ENCODE assay signal across 30 cellular contexts in the genomic region with DNA sequence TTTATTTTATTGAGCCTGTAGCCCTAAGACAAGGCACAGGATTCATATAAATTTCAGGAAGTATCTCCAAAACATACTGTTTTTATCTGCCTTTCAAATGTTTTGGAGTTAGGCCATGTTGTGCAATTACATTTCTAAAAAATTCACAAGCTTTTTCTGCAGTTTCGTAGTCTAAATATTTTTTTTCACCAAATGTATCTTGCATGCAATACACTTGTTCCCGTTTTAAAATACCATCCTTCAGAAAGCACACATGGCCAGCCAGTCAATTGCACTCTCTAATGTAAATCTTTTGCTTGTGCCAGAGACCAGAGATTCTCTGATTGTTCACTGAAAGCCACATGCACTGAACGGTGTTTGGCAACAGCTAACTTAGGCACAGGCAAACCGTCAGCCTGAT.
A peak's percentile ranks its signal among the peaks of the same experiment; 100 is the strongest.
DNase-seq lines count a peak whose midpoint lies in the region; ATAC-seq, FAIRE-seq and TF ChIP-seq lines count a peak whose summit lies in the region.
"Had no signal": no experiment of that assay in that cellular context is flagged by ENCODE, and none has a peak within 500 bp of the region (broad histone marks: within the 10 kb centered on the region; RNA-seq: fewer than 3 reads in every experiment).

No MANE protein-coding gene starts in this region.

- H3K4me3 ChIP-seq in adipocyte (ENCODE audit: low read length) (no peak overlapping the region), fibroblast of lung (replicated peaks in 1 of 4; ENCODE audit: control extremely low read depth in 1 of 4, insufficient read depth in 1 of 4, low read depth in 3 of 4, low read length in 4 of 4) (no peak overlapping the region)
- H3K4me3 ChIP-seq: BLaER1 treated with 17β-estradiol and CSF1 and Interleukin-3, amounts not matched to agents 10 nM and 100 nM; dorsolateral prefrontal cortex; smooth muscle cell; upper lobe of right lung had no signal

- H3K9ac ChIP-seq in adipocyte (ENCODE audit: low read length) (no peak overlapping the region), fibroblast of lung (ENCODE audit: insufficient read depth, low read length) (no peak overlapping the region)
- H3K9ac ChIP-seq: BLaER1 treated with 17β-estradiol and CSF1 and Interleukin-3, amounts not matched to agents 10 nM and 100 nM had no signal

- H3K27me3 Mint-ChIP-seq in activated CD4-positive, alpha-beta T cell treated with anti-CD3 and anti-CD28 coated beads, Interleukin-2, amount 10 ng/mL, durations not matched to agents 24 days and 14 days, result peaks cover 13% of the 10 kb centered on the region

- FAIRE-seq in H54 (lab: Jason Lieb, UNC), result no peak

- H3K9me3 ChIP-seq in adipocyte (ENCODE audit: control insufficient read depth, low read length) (no peaks in the 10 kb centered on the region), fibroblast of lung (ENCODE audit: control insufficient read depth, insufficient read depth, low read depth, low read length) (no peaks in the 10 kb centered on the region)
- H3K9me3 ChIP-seq: BLaER1 treated with 17β-estradiol and CSF1 and Interleukin-3, amounts not matched to agents 10 nM and 100 nM; upper lobe of right lung had no signal

- H4K20me1 ChIP-seq in fibroblast of lung (ENCODE audit: control insufficient read depth, extremely low read depth, insufficient read depth, low read length), result no peaks in the 10 kb centered on the region
- H4K20me1 ChIP-seq: BLaER1 treated with 17β-estradiol and CSF1 and Interleukin-3, amounts not matched to agents 10 nM and 100 nM had no signal

- intact Hi-C loops in activated CD4-positive, alpha-beta T cell treated with anti-CD3 and anti-CD28 coated beads, Interleukin-2, amount 10 ng/mL, durations not matched to agents 24 days and 14 days (cut with micrococcal nuclease), result no loop called here

- ATAC-seq in HG03196 (IDR thresholded peaks at IDR 0.05; ENCODE audit: unreplicated experiment), result no peak
- ATAC-seq: activated CD4-positive, alpha-beta T cell treated with anti-CD3 and anti-CD28 coated beads for 36 hours; activated CD8-positive, alpha-beta T cell treated with anti-CD3 and anti-CD28 coated beads, Interleukin-2, amount 10 ng/mL, durations not matched to agents 7 days and 5 days; activated T-helper 17 cell treated with anti-CD3 and anti-CD28 coated beads, Interleukin-2, amount 50 U/mL, for 72 hours; foreskin keratinocyte; Panc1; right cardiac atrium; upper lobe of right lung had no signal

- TF ChIP-seq CTCF in fibroblast of lung (conservative IDR thresholded peaks at IDR 0.05 in 1 of 2, IDR thresholded peaks at IDR 0.05 in 1 of 2; ENCODE audit: low read depth in 1 of 2, low read length in 2 of 2), result no peak

- DNase-seq in SIG-M5 treated with dmso at 0.1 percent for 504 hours (lab: John Stamatoyannopoulos, UW; ENCODE audit: unreplicated experiment) (peak; percentile 16), SIG-M5 (lab: John Stamatoyannopoulos, UW) (no peak), adipocyte (ENCODE audit: low read depth) (peak; percentile 72), fibroblast of lung (ENCODE audit: low read depth in 2 of 2) (peak in 1 of 2 donors; percentile 94), H54 (ENCODE audit: insufficient read length, low spot score) (no peak), inferior parietal cortex (ENCODE audit: extremely low spot score) (no peak)
- no peak for DNase-seq in activated CD4-positive, alpha-beta T cell treated with anti-CD3 and anti-CD28 coated beads, Interleukin-2, amount 10 ng/mL, durations not matched to agents 24 days and 14 days
- DNase-seq: ACHN; activated CD4-positive, alpha-beta T cell treated with anti-CD3 and anti-CD28 coated beads for 36 hours; activated CD8-positive, alpha-beta T cell treated with anti-CD3 and anti-CD28 coated beads, Interleukin-2, amount 10 ng/mL, durations not matched to agents 7 days and 5 days; DMS53; dorsolateral prefrontal cortex; foreskin keratinocyte; head of caudate nucleus; naive B cell; NCI-H1105 treated with DMSO at 0.1 percent for 48 hours; NCI-H2029; NCI-H526 treated with DMSO at 0.1 percent for 48 hours; NK-92 treated with Interleukin-12 subunit alpha and Interleukin-12 subunit beta, amount 100 ng/mL, for 24 hours; right cardiac atrium; SHP77; stimulated activated naive CD4-positive, alpha-beta T cell treated with Interleukin-2 at 50 U/mL for 16 hours; upper lobe of right lung had no signal

- H2AFZ ChIP-seq in fibroblast of lung (ENCODE audit: low read length), result no peak overlapping the region

- peak overlapping the region; percentile 29 for H3K4me2 ChIP-seq in fibroblast of lung (ENCODE audit: extremely low read depth, insufficient read depth, low read length)
- H3K4me2 ChIP-seq: BLaER1 treated with 17β-estradiol and CSF1 and Interleukin-3, amounts not matched to agents 10 nM and 100 nM; smooth muscle cell had no signal

- no peaks in the 10 kb centered on the region for H3K36me3 ChIP-seq in adipocyte (ENCODE audit: control insufficient read depth, insufficient read depth, low read length, severe bottlenecking)
- H3K36me3 ChIP-seq in fibroblast of lung (ENCODE audit: control insufficient read depth, insufficient read depth, low read length), result no peaks in the 10 kb centered on the region
- H3K36me3 ChIP-seq: BLaER1 treated with 17β-estradiol and CSF1 and Interleukin-3, amounts not matched to agents 10 nM and 100 nM; upper lobe of right lung had no signal

- H3K27me3 ChIP-seq in adipocyte (replicated peaks; ENCODE audit: control insufficient read depth, insufficient read depth, low read length) (no peaks in the 10 kb centered on the region), fibroblast of lung (ENCODE audit: control insufficient read depth, insufficient read depth, low read length) (no peaks in the 10 kb centered on the region)
- H3K27me3 ChIP-seq: BLaER1 treated with 17β-estradiol and CSF1 and Interleukin-3, amounts not matched to agents 10 nM and 100 nM; foreskin keratinocyte; upper lobe of right lung had no signal

- H3K4me3 Mint-ChIP-seq in activated CD4-positive, alpha-beta T cell treated with anti-CD3 and anti-CD28 coated beads, Interleukin-2, amount 10 ng/mL, durations not matched to agents 24 days and 14 days, result no peak overlapping the region
- H3K4me3 Mint-ChIP-seq: activated CD4-positive, alpha-beta T cell treated with anti-CD3 and anti-CD28 coated beads for 36 hours; activated CD8-positive, alpha-beta T cell treated with anti-CD3 and anti-CD28 coated beads, Interleukin-2, amount 10 ng/mL, durations not matched to agents 7 days and 5 days; activated naive CD4-positive, alpha-beta T cell treated with anti-CD3 and anti-CD28 coated beads, Interleukin-2, amount 50 U/mL, for 24 hours; activated T-helper 17 cell treated with anti-CD3 and anti-CD28 coated beads, Interleukin-2, amount 50 U/mL, for 72 hours; mesothelial cell of epicardium had no signal

- H3K27ac ChIP-seq in fibroblast of lung (ENCODE audit: insufficient read depth, low read length), result no peak overlapping the region
- H3K27ac ChIP-seq: BLaER1 treated with 17β-estradiol and CSF1 and Interleukin-3, amounts not matched to agents 10 nM and 100 nM; dorsolateral prefrontal cortex; foreskin keratinocyte; upper lobe of right lung had no signal

- H3K4me1 ChIP-seq in adipocyte (ENCODE audit: control insufficient read depth, insufficient read depth, low read length), result peaks cover 27% of the 10 kb centered on the region
- H3K4me1 ChIP-seq in fibroblast of lung (ENCODE audit: control insufficient read depth, extremely low read depth, insufficient read depth, low read length), result peaks cover 19% of the 10 kb centered on the region

- no peaks in the 10 kb centered on the region for H3K36me3 Mint-ChIP-seq in activated CD4-positive, alpha-beta T cell treated with anti-CD3 and anti-CD28 coated beads, Interleukin-2, amount 10 ng/mL, durations not matched to agents 24 days and 14 days (ENCODE audit: low read depth)
- H3K36me3 Mint-ChIP-seq: activated naive CD4-positive, alpha-beta T cell treated with anti-CD3 and anti-CD28 coated beads, Interleukin-2, amount 50 U/mL, for 24 hours; mesothelial cell of epicardium; naive B cell had no signal

- H3K27ac Mint-ChIP-seq in activated CD4-positive, alpha-beta T cell treated with anti-CD3 and anti-CD28 coated beads, Interleukin-2, amount 10 ng/mL, durations not matched to agents 24 days and 14 days, result no peak overlapping the region
- H3K27ac Mint-ChIP-seq: activated CD4-positive, alpha-beta T cell treated with anti-CD3 and anti-CD28 coated beads for 36 hours; activated CD8-positive, alpha-beta T cell treated with anti-CD3 and anti-CD28 coated beads, Interleukin-2, amount 10 ng/mL, durations not matched to agents 7 days and 5 days; activated naive CD4-positive, alpha-beta T cell treated with anti-CD3 and anti-CD28 coated beads, Interleukin-2, amount 50 U/mL, for 24 hours; activated T-helper 17 cell treated with anti-CD3 and anti-CD28 coated beads, Interleukin-2, amount 50 U/mL, for 72 hours; naive B cell had no signal

- H3K4me1 Mint-ChIP-seq in activated CD4-positive, alpha-beta T cell treated with anti-CD3 and anti-CD28 coated beads, Interleukin-2, amount 10 ng/mL, durations not matched to agents 24 days and 14 days, result peaks cover 7% of the 10 kb centered on the region
- H3K4me1 Mint-ChIP-seq: activated CD4-positive, alpha-beta T cell treated with anti-CD3 and anti-CD28 coated beads for 36 hours; activated T-helper 17 cell treated with anti-CD3 and anti-CD28 coated beads, Interleukin-2, amount 50 U/mL, for 72 hours had no signal

- no peak for TF ChIP-seq POLR2A in H54 (IDR thresholded peaks at IDR 0.05; ENCODE audit: low read depth, low read length)

- no peaks in the 10 kb centered on the region for H3K79me2 ChIP-seq in fibroblast of lung (ENCODE audit: control insufficient read depth, insufficient read depth, low read length)

- H3K9me3 Mint-ChIP-seq in activated CD4-positive, alpha-beta T cell treated with anti-CD3 and anti-CD28 coated beads, Interleukin-2, amount 10 ng/mL, durations not matched to agents 24 days and 14 days, result no peaks in the 10 kb centered on the region
- H3K9me3 Mint-ChIP-seq: activated naive CD4-positive, alpha-beta T cell treated with anti-CD3 and anti-CD28 coated beads, Interleukin-2, amount 50 U/mL, for 24 hours; activated T-helper 17 cell treated with anti-CD3 and anti-CD28 coated beads, Interleukin-2, amount 50 U/mL, for 72 hours had no signal

Comparison
In these comparisons a context has a peak if more than half of its experiments do, and no peak if none do; other contexts are left out.
1. DNase-seq: peak in SIG-M5 treated with dmso at 0.1 percent for 504 hours (single experiment) and adipocyte (single experiment); none in SIG-M5 (single experiment), H54 (single experiment), activated CD4-positive, alpha-beta T cell treated with anti-CD3 and anti-CD28 coated beads, Interleukin-2, amount 10 ng/mL, durations not matched to agents 24 days and 14 days (single experiment) and inferior parietal cortex (single experiment).